8 cellular contexts compared by ENCODE assay signal in genomic region chr18:13112982-13113381, GRCh38.
DNase-seq lines count a peak whose midpoint lies in the region; ATAC-seq and TF ChIP-seq lines count a peak whose summit lies in the region.

No MANE protein-coding gene starts in this region.

- in situ Hi-C loops in astrocyte of the cerebellum (cut with HindIII; ENCODE audit: low sequenced_read_pairs) (no loop called here), transverse colon (cut with MboI; ENCODE audit: low pct_ligation_motif_present in 1 of 4, low pct_unique_long_range_greater_than_20kb in 1 of 4, low sequenced_read_pairs in 3 of 4) (loop anchor here in 1 of 4 donors (25.0 kb wide), 1 partner anchor 524 kb away; no protein-coding TSS in a partner anchor)

- ATAC-seq in HG02678 (IDR thresholded peaks at IDR 0.05; ENCODE audit: unreplicated experiment) = no peak
- ATAC-seq in HG02840 (IDR thresholded peaks at IDR 0.05; ENCODE audit: low FRiP score, unreplicated experiment) = no peak

- no TSS peak for BruUV-seq in A673 (replicated peaks; lab: Mats Ljungman, UMichigan)

- no peaks in the 10 kb centered on the region for H3K27me3 Mint-ChIP-seq in activated CD4-positive, alpha-beta memory T cell treated with anti-CD3 and anti-CD28 coated beads for 36 hours

- TF ChIP-seq POLR2A in transverse colon (IDR thresholded peaks at IDR 0.05) = no peak

- peaks cover under 1% of the 10 kb centered on the region for H3K9me3 Mint-ChIP-seq in activated CD4-positive, alpha-beta memory T cell treated with anti-CD3 and anti-CD28 coated beads for 36 hours

- WGBS in iPS DF 6.9 (ENCODE audit: insufficient coverage, insufficient read length) = no CpG with 5 or more reads among the region's 8 CpGs
- 30 to 60% methylated on average over 2 to 8 of the region's 8 CpGs for WGBS in transverse colon (ENCODE audit: low coverage in 1 of 2), 2 donors

- no peak overlapping the region for H3K4me3 ChIP-seq in A673 (ENCODE audit: low read depth, low read length, poor library complexity, severe bottlenecking)
- no peak overlapping the region for H3K4me3 ChIP-seq in astrocyte of the cerebellum (ENCODE audit: low read depth, low read length)
- no peak overlapping the region for H3K4me3 ChIP-seq in iPS DF 6.9 (ENCODE audit: low read length)
- no peak overlapping the region for H3K4me3 ChIP-seq in transverse colon

- peaks cover 58% of the 10 kb centered on the region for H3K36me3 ChIP-seq in A673 (ENCODE audit: insufficient read depth, low read length, poor library complexity, severe bottlenecking)
- peaks cover 3% of the 10 kb centered on the region; the same call in 1 of the 2 replicates for H3K36me3 ChIP-seq in iPS DF 6.9 (ENCODE audit: control insufficient read depth, insufficient read depth, low read length)
- H3K36me3 ChIP-seq in transverse colon = peaks cover 0 to 22% (median 9%) of the 10 kb centered on the region in 4 donors

- CTCF ChIA-PET in A673 (lab: Charles Lee) = interaction anchor here (1.4 kb wide), 1 partner anchor 46 kb away, joined by 13 read pairs; no protein-coding TSS in a partner anchor
- CTCF ChIA-PET in activated CD4-positive, alpha-beta memory T cell treated with anti-CD3 and anti-CD28 coated beads for 36 hours (lab: Charles Lee) = interaction anchor here (0.9 to 1.2 kb wide), 3 partner anchors 10 to 47 kb away, joined by 3 to 7 read pairs (median 3); no protein-coding TSS in a partner anchor

- intact Hi-C loops in A673 (cut with micrococcal nuclease; ENCODE audit: unreplicated experiment) = no loop called here
- intact Hi-C loops in transverse colon (cut with DNase I; ENCODE audit: low total_unique reads) = loop anchor here (10.0 kb wide), 1 partner anchor 512 kb away; no protein-coding TSS in a partner anchor
- intact Hi-C loops in activated CD4-positive, alpha-beta memory T cell treated with anti-CD3 and anti-CD28 coated beads for 36 hours (cut with micrococcal nuclease) = no loop called here

- peak; percentile 19 for DNase-seq in A673 (ENCODE audit: low spot score)
- DNase-seq in HT1080 (ENCODE audit: low read depth) = peak; percentile 21
- DNase-seq in astrocyte of the cerebellum (ENCODE audit: low read depth) = peak; percentile 35
- DNase-seq in iPS DF 6.9 (ENCODE audit: low read depth, low spot score) = peak; percentile 33
- DNase-seq in transverse colon = peak; percentile 47
- no peak for DNase-seq in activated CD4-positive, alpha-beta memory T cell treated with anti-CD3 and anti-CD28 coated beads for 36 hours

- H3K27ac Mint-ChIP-seq in activated CD4-positive, alpha-beta memory T cell treated with anti-CD3 and anti-CD28 coated beads for 36 hours = no peak overlapping the region

- POLR2A ChIA-PET in A673 (lab: Charles Lee; ENCODE audit: low non-redundant PET) = no interaction called here
- POLR2A ChIA-PET in activated CD4-positive, alpha-beta memory T cell treated with anti-CD3 and anti-CD28 coated beads for 36 hours (lab: Charles Lee) = no interaction called here

- TF ChIP-seq EP300 in transverse colon (IDR thresholded peaks at IDR 0.05; ENCODE audit: low read depth) = no peak

- H3K27me3 ChIP-seq in A673 (replicated peaks; ENCODE audit: insufficient read depth, low read depth, low read length, poor library complexity) (no peaks in the 10 kb centered on the region), iPS DF 6.9 (ENCODE audit: control insufficient read depth, insufficient read depth, low read length) (no peaks in the 10 kb centered on the region), transverse colon (no peaks in the 10 kb centered on the region)

- peaks cover 4% of the 10 kb centered on the region for H3K9me3 ChIP-seq in A673 (ENCODE audit: low read depth, low read length, poor library complexity, severe bottlenecking)
- no peaks in the 10 kb centered on the region for H3K9me3 ChIP-seq in iPS DF 6.9 (ENCODE audit: control insufficient read depth, insufficient read depth, low read length)
- no peaks in the 10 kb centered on the region for H3K9me3 ChIP-seq in transverse colon

- H3K4me3 Mint-ChIP-seq in activated CD4-positive, alpha-beta memory T cell treated with anti-CD3 and anti-CD28 coated beads for 36 hours = no peak overlapping the region

- no peak overlapping the region for H3K27ac ChIP-seq in A673 (ENCODE audit: low read depth, low read length, poor library complexity, severe bottlenecking)
- no peak overlapping the region for H3K27ac ChIP-seq in iPS DF 6.9 (ENCODE audit: low read length)
- H3K27ac ChIP-seq in transverse colon = no peak overlapping the region

- H3K36me3 Mint-ChIP-seq in activated CD4-positive, alpha-beta memory T cell treated with anti-CD3 and anti-CD28 coated beads for 36 hours = peaks cover 38% of the 10 kb centered on the region

- H3K4me1 ChIP-seq in A673 (ENCODE audit: insufficient read depth, low read length, poor library complexity, severe bottlenecking) = no peaks in the 10 kb centered on the region
- no peaks in the 10 kb centered on the region for H3K4me1 ChIP-seq in iPS DF 6.9 (ENCODE audit: control insufficient read depth, insufficient read depth, low read length)
- H3K4me1 ChIP-seq in transverse colon = no peaks in the 10 kb centered on the region

- H3K4me1 Mint-ChIP-seq in activated CD4-positive, alpha-beta memory T cell treated with anti-CD3 and anti-CD28 coated beads for 36 hours (ENCODE audit: low read depth) = peaks cover 5% of the 10 kb centered on the region

- TF ChIP-seq CTCF in A673 (conservative IDR thresholded peaks at IDR 0.05; ENCODE audit: low read depth, low read length) (peak; percentile 14; the same call in 1 of the 2 replicates), astrocyte of the cerebellum (IDR thresholded peaks at IDR 0.05; ENCODE audit: low read depth, low read length, missing control alignments) (peak; percentile 74), transverse colon (IDR thresholded peaks at IDR 0.05) (peak; percentile 36 to 54 (median 46))

Comparison
In these comparisons a context has a peak if more than half of its experiments do, and no peak if none do; other contexts are left out.
1. CTCF ChIP-seq: peak in every context shown above with its lines; median percentile 74 in astrocyte of the cerebellum; 46 in transverse colon; 14 in A673.